In the genomic region with DNA sequence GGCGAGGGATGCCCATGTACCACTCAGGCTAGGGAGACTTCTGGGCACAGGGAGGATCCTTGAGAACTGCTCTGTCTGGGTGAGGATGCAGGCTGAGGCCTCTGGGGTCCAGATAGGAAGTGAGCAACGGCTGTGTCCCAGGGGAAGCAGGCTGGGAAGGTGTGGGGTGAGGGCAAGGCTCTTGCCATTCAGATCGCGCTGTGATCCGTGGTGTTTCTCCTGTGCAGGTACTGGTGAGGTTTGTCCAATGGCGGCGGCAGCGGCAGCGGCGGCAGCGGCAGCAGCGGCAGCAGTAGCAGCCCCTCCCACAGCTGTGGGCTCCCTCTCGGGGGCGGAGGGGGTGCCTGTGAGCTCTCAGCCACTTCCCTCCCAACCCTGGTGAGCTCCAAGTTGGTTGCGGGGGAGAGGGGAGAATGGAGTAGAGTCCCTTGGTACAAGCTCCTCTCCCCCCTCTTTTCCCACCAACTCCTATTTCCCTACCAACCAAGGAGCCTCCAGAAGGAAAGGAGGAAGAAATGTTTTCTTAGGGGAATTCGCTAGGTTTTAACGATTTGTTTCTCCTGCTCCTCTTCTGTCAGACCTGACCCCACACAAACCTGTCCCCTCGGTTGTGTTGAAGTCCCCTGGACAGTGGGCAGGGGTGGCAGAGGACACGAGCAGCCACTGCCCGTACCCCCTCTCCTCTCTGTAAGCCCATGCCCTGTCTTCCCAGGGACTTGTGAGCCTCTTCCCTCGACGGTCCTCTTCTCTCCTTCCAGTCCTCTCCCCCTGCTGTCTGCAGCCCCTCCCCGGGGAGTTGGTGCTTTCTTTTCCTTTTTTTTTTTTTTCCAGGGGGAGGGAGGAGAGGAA, we compare ENCODE assay signal across 8 cellular contexts. TPM values are rescaled to one million over a fixed set of nuclear protein-coding genes. Genes with fewer than 3 reads are reported as not detected.
DNase-seq lines count a peak whose midpoint lies in the region; ATAC-seq and TF ChIP-seq lines count a peak whose summit lies in the region.

No MANE protein-coding gene starts in this region.

- H3K36me3 ChIP-seq in heart right ventricle, result peaks cover 0 to 22% (median 14%) of the 10 kb centered on the region in 9 donors

- H3K27me3 ChIP-seq in heart right ventricle, result peaks cover 0 to 16% (median 0%) of the 10 kb centered on the region in 7 donors

- peaks cover 62% of the 10 kb centered on the region for H3K4me1 Mint-ChIP-seq in activated CD8-positive, alpha-beta T cell treated with anti-CD3 and anti-CD28 coated beads, Interleukin-2, amount 10 ng/mL, durations not matched to agents 7 days and 5 days (ENCODE audit: low read depth)
- H3K4me1 Mint-ChIP-seq in glutamatergic neuron (ENCODE audit: low read depth, unreplicated experiment), result peaks cover 19% of the 10 kb centered on the region

- no peak for ATAC-seq in heart right ventricle
- ATAC-seq in Right ventricle myocardium superior (ENCODE audit: poor library complexity), result no peak
- ATAC-seq in activated CD8-positive, alpha-beta T cell treated with anti-CD3 and anti-CD28 coated beads, Interleukin-2, amount 10 ng/mL, durations not matched to agents 7 days and 5 days, result no peak
- no peak for ATAC-seq in HG02852 (IDR thresholded peaks at IDR 0.05; ENCODE audit: unreplicated experiment)
- no peak for ATAC-seq in HG02571 (IDR thresholded peaks at IDR 0.05; ENCODE audit: unreplicated experiment)

- POLR2A ChIA-PET in activated CD8-positive, alpha-beta T cell treated with anti-CD3 and anti-CD28 coated beads, Interleukin-2, amount 10 ng/mL, durations not matched to agents 7 days and 5 days (lab: Charles Lee), result interaction anchor here (0.6 to 4.8 kb wide), 5 partner anchors 11 to 673 kb away, joined by 3 to 57 read pairs (median 3); a partner anchor contains a TSS

- CTCF ChIA-PET in activated CD8-positive, alpha-beta T cell treated with anti-CD3 and anti-CD28 coated beads, Interleukin-2, amount 10 ng/mL, durations not matched to agents 7 days and 5 days (lab: Charles Lee), result interaction anchor here (0.6 to 4.4 kb wide), 5 partner anchors 23 to 245 kb away, joined by 3 to 18 read pairs (median 3); no protein-coding TSS in a partner anchor

- peaks cover 8% of the 10 kb centered on the region for H3K27me3 Mint-ChIP-seq in activated CD8-positive, alpha-beta T cell treated with anti-CD3 and anti-CD28 coated beads, Interleukin-2, amount 10 ng/mL, durations not matched to agents 7 days and 5 days (ENCODE audit: low read depth)
- H3K27me3 Mint-ChIP-seq in glutamatergic neuron (ENCODE audit: unreplicated experiment), result peaks cover 22% of the 10 kb centered on the region

- H3K27ac Mint-ChIP-seq in activated CD8-positive, alpha-beta T cell treated with anti-CD3 and anti-CD28 coated beads, Interleukin-2, amount 10 ng/mL, durations not matched to agents 7 days and 5 days, result peak overlapping the region; percentile 77
- H3K27ac Mint-ChIP-seq in glutamatergic neuron (ENCODE audit: unreplicated experiment), result peak overlapping the region; percentile 88

- peaks cover 29 to 76% (median 68%) of the 10 kb centered on the region in 9 donors for H3K4me1 ChIP-seq in heart right ventricle

- peaks cover 41% of the 10 kb centered on the region for H3K36me3 Mint-ChIP-seq in activated CD8-positive, alpha-beta T cell treated with anti-CD3 and anti-CD28 coated beads, Interleukin-2, amount 10 ng/mL, durations not matched to agents 7 days and 5 days (ENCODE audit: low read depth)
- no peaks in the 10 kb centered on the region for H3K36me3 Mint-ChIP-seq in glutamatergic neuron (ENCODE audit: unreplicated experiment)

- peak overlapping the region in 9 of 10 donors; percentile 86 to 97 (median 92) for H3K27ac ChIP-seq in heart right ventricle

- DNase-seq in heart right ventricle (peak in 1 of 2 donors; percentile 31), Right ventricle myocardium superior (no peak), glutamatergic neuron (no peak), midbrain (lab: John Stamatoyannopoulos, UW) (no peak)
- DNase-seq in activated CD8-positive, alpha-beta T cell treated with anti-CD3 and anti-CD28 coated beads, Interleukin-2, amount 10 ng/mL, durations not matched to agents 7 days and 5 days, result peak; percentile 73
- peak; percentile 34 for DNase-seq in stimulated activated naive CD4-positive, alpha-beta T cell treated with Interleukin-2 at 50 U/mL for 16 hours (lab: John Stamatoyannopoulos, UW)

- H3K4me3 Mint-ChIP-seq in activated CD8-positive, alpha-beta T cell treated with anti-CD3 and anti-CD28 coated beads, Interleukin-2, amount 10 ng/mL, durations not matched to agents 7 days and 5 days, result peak overlapping the region; percentile 90
- H3K4me3 Mint-ChIP-seq in glutamatergic neuron (ENCODE audit: unreplicated experiment), result peak overlapping the region; percentile 95

- TF ChIP-seq CTCF in heart right ventricle (IDR thresholded peaks at IDR 0.05) (no peak), glutamatergic neuron (IDR thresholded peaks at IDR 0.05; ENCODE audit: partially characterized antibody, unreplicated experiment) (no peak)

- H3K9me3 ChIP-seq in heart right ventricle, result no peaks in the 10 kb centered on the region

- intact Hi-C loops in heart right ventricle (cut with DNase I) (loop anchor here in 5 of 10 donors (5.0 to 10.0 kb wide), 5 partner anchors 37 to 845 kb away; a partner anchor contains a TSS), Right ventricle myocardium superior (cut with DNase I) (loop anchor here (10.0 kb wide), 2 partner anchors 185 to 1115 kb away; a partner anchor contains a TSS)

- no peaks in the 10 kb centered on the region for H3K9me3 Mint-ChIP-seq in activated CD8-positive, alpha-beta T cell treated with anti-CD3 and anti-CD28 coated beads, Interleukin-2, amount 10 ng/mL, durations not matched to agents 7 days and 5 days (ENCODE audit: insufficient read depth)
- H3K9me3 Mint-ChIP-seq in glutamatergic neuron (ENCODE audit: unreplicated experiment), result peaks cover 18% of the 10 kb centered on the region

- WGBS in heart right ventricle, 2 donors, result 44 to 45% methylated on average over 23 of the region's 23 CpGs

- H3K4me3 ChIP-seq in heart right ventricle, result peak overlapping the region in 5 of 10 donors; percentile 5 to 67 (median 17)

RNA-seq across cellular contexts. Expression of a gene that starts 1.9 kb away (rescaled TPM):
- total RNA-seq in heart right ventricle, result 1 to 10 TPM in 8 of 10 donors, under 1 TPM in 2; 0.74 to 2.4 (median 1.1) TPM
- 1 to 10 TPM in 1 of 2 donors, under 1 TPM in 1; 0.62 to 6.3 TPM for polyA plus RNA-seq in heart right ventricle
- total RNA-seq in Right ventricle myocardium superior, result 3.3 TPM
- total RNA-seq in activated CD8-positive, alpha-beta T cell treated with anti-CD3 and anti-CD28 coated beads, Interleukin-2, amount 10 ng/mL, durations not matched to agents 7 days and 5 days, result under 1 TPM; 0.16 to 0.83 TPM
- 91.0 TPM for total RNA-seq in glutamatergic neuron (ENCODE audit: unreplicated experiment)

RNA-seq across cellular contexts. Expression of a gene that starts 3.7 kb away (rescaled TPM):
- total RNA-seq in heart right ventricle (100 to 1,000 TPM in 2 of 10 donors, 10 to 100 TPM in 8; 44.2 to 115 (median 60.5) TPM), Right ventricle myocardium superior (74.0 TPM), glutamatergic neuron (ENCODE audit: unreplicated experiment) (369 TPM)
- polyA plus RNA-seq in heart right ventricle, result 100 to 1,000 TPM in 1 of 2 donors, 10 to 100 TPM in 1; 73.8 to 114 TPM
- 100 to 1,000 TPM; 455 to 494 TPM for total RNA-seq in activated CD8-positive, alpha-beta T cell treated with anti-CD3 and anti-CD28 coated beads, Interleukin-2, amount 10 ng/mL, durations not matched to agents 7 days and 5 days

RNA-seq across cellular contexts. Expression of a gene that starts 5.9 kb away (rescaled TPM):
- total RNA-seq in heart right ventricle, result 10 to 100 TPM in 9 of 10 donors, 1 to 10 TPM in 1; 9.6 to 14.8 (median 12.0) TPM
- 10 to 100 TPM; 28.7 to 35.1 TPM for polyA plus RNA-seq in heart right ventricle
- 14.7 TPM for total RNA-seq in Right ventricle myocardium superior
- 10 to 100 TPM; 39.1 TPM for total RNA-seq in activated CD8-positive, alpha-beta T cell treated with anti-CD3 and anti-CD28 coated beads, Interleukin-2, amount 10 ng/mL, durations not matched to agents 7 days and 5 days
- total RNA-seq in glutamatergic neuron (ENCODE audit: unreplicated experiment), result 110 TPM

RNA-seq across cellular contexts. Expression of a gene that starts 10.2 kb away (rescaled TPM):
- total RNA-seq in heart right ventricle, result 100 to 1,000 TPM in 1 of 10 donors, 10 to 100 TPM in 9; 24.5 to 122 (median 37.4) TPM
- 10 to 100 TPM; 50.9 to 53.0 TPM for polyA plus RNA-seq in heart right ventricle
- 45.5 TPM for total RNA-seq in Right ventricle myocardium superior
- 100 to 1,000 TPM; 122 to 125 TPM for total RNA-seq in activated CD8-positive, alpha-beta T cell treated with anti-CD3 and anti-CD28 coated beads, Interleukin-2, amount 10 ng/mL, durations not matched to agents 7 days and 5 days
- 82.7 TPM for total RNA-seq in glutamatergic neuron (ENCODE audit: unreplicated experiment)

RNA-seq across cellular contexts. Expression of a gene that starts 19.5 kb away (rescaled TPM):
- total RNA-seq in heart right ventricle (10 to 100 TPM; 28.6 to 48.2 (median 38.6) TPM), Right ventricle myocardium superior (59.8 TPM), glutamatergic neuron (ENCODE audit: unreplicated experiment) (31.9 TPM)
- polyA plus RNA-seq in heart right ventricle, result 100 to 1,000 TPM in 1 of 2 donors, 10 to 100 TPM in 1; 16.3 to 136 TPM
- total RNA-seq in activated CD8-positive, alpha-beta T cell treated with anti-CD3 and anti-CD28 coated beads, Interleukin-2, amount 10 ng/mL, durations not matched to agents 7 days and 5 days, result 100 to 1,000 TPM; 229 to 233 TPM

Comparison
In these comparisons a context has a peak if more than half of its experiments do, and no peak if none do; other contexts are left out.
1. DNase-seq: peak in activated CD8-positive, alpha-beta T cell treated with anti-CD3 and anti-CD28 coated beads, Interleukin-2, amount 10 ng/mL, durations not matched to agents 7 days and 5 days (single experiment) and stimulated activated naive CD4-positive, alpha-beta T cell treated with Interleukin-2 at 50 U/mL for 16 hours (single experiment); none in Right ventricle myocardium superior (single experiment), glutamatergic neuron (single experiment) and midbrain (single experiment).
2. RNA of a gene that starts 1.9 kb away (total RNA-seq): 91.0 TPM in glutamatergic neuron (single experiment); 3.3 TPM in Right ventricle myocardium superior (single experiment), 0.74 to 2.4 TPM in heart right ventricle and 0.16 to 0.83 TPM in activated CD8-positive, alpha-beta T cell treated with anti-CD3 and anti-CD28 coated beads, Interleukin-2, amount 10 ng/mL, durations not matched to agents 7 days and 5 days; every median in the first group is over 10 times any median in the second.